Comparison of ENCODE assay signal across 20 cellular contexts in the genomic region with DNA sequence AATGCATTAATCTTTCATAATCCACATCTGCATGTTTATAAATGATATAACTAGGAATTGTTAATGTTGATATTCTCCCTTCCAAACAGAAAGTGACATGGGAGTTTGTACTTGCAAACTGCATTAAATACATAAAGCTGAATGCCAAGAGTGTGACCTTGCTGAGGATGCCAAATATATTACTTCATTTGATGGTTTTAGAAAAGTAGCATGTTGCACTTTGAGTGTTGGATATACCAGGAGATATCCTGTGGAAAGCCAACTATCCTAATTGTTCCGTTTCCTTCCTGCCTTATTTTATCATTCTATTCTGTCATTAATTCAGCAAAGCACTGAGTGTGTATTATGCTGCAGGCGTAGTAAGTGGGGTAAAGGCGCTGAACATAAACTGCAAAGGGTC.
DNase-seq lines count a peak whose midpoint lies in the region; ATAC-seq, FAIRE-seq and TF ChIP-seq lines count a peak whose summit lies in the region.
"Had no signal": no experiment of that assay in that cellular context is flagged by ENCODE, and none has a peak within 500 bp of the region (broad histone marks: within the 10 kb centered on the region; RNA-seq: fewer than 3 reads in every experiment).

No MANE protein-coding gene starts in this region.

- H3K9ac ChIP-seq in K562 (ENCODE audit: insufficient read depth in 1 of 2, low read depth in 2 of 2, low read length in 2 of 2), result no peak overlapping the region
- H3K9ac ChIP-seq: GM23248 had no signal

- H3K9me1 ChIP-seq in K562 (ENCODE audit: control insufficient read depth, insufficient read depth, low read length), result no peaks in the 10 kb centered on the region

- WGBS in K562 (ENCODE audit: insufficient coverage, low coverage, missing lambda C conversion rate), result 91% methylated on average over 3 of the region's 3 CpGs

- FAIRE-seq in K562 (lab: Jason Lieb, UNC), result peak; percentile 37

- no peak overlapping the region for H3K27ac ChIP-seq in K562 (ENCODE audit: extremely low read depth, low read depth, low read length)
- H3K27ac ChIP-seq: GM23248, Peyer's patch, SJSA1 had no signal

- no peaks in the 10 kb centered on the region for H3K27me3 Mint-ChIP-seq in memory B cell
- H3K27me3 Mint-ChIP-seq in stimulated activated memory B cell treated with anti-CD40 and anti-IgM and Interleukin-4, amounts not matched to agents 10 μg/mL and 1 μg/mL and 100 μg/mL, for 72 hours, result no peaks in the 10 kb centered on the region
- H3K27me3 Mint-ChIP-seq: CD4-positive, CD25-positive, alpha-beta regulatory T cell had no signal

- no peak overlapping the region for H3K4me3 ChIP-seq in K562
- H3K4me3 ChIP-seq: GM23248, HAP-1, Peyer's patch, SJSA1 had no signal

- peak overlapping the region; percentile 75 for H3K27ac Mint-ChIP-seq in memory B cell
- H3K27ac Mint-ChIP-seq in stimulated activated memory B cell treated with anti-CD40 and anti-IgM and Interleukin-4, amounts not matched to agents 10 μg/mL and 1 μg/mL and 100 μg/mL, for 72 hours, result peak overlapping the region; percentile 36

- H3K36me3 Mint-ChIP-seq in memory B cell, result peaks cover 31% of the 10 kb centered on the region
- H3K36me3 Mint-ChIP-seq in stimulated activated memory B cell treated with anti-CD40 and anti-IgM and Interleukin-4, amounts not matched to agents 10 μg/mL and 1 μg/mL and 100 μg/mL, for 72 hours, result peaks cover 59% of the 10 kb centered on the region

- DNase-seq in K562 (ENCODE audit: extremely low read depth in 1 of 4, low spot score in 3 of 4) (no peak), memory B cell (ENCODE audit: low spot score in 2 of 2) (no peak), NAMALWA (ENCODE audit: low spot score) (no peak), NCI-H524 treated with DMSO at 0.1 percent for 48 hours (lab: John Stamatoyannopoulos, UW) (no peak)
- DNase-seq: ACHN; AML-193; CD4-positive, CD25-positive, alpha-beta regulatory T cell; DMS153; GDM1; GM23248; NCI-H1105 treated with DMSO at 0.1 percent for 48 hours; NCI-H1694 treated with DMSO at 0.1 percent for 48 hours; NCI-H748 treated with DMSO at 0.1 percent for 48 hours; NK-92 treated with Interleukin-12 subunit alpha and Interleukin-12 subunit beta, amount 100 ng/mL, for 24 hours had no signal

- H3K79me2 ChIP-seq in K562 (ENCODE audit: control insufficient read depth, insufficient read depth, low read length), result no peaks in the 10 kb centered on the region

- peaks cover 9% of the 10 kb centered on the region; the same call in 1 of the 3 replicates for H3K36me3 ChIP-seq in K562 (ENCODE audit: control insufficient read depth, insufficient read depth, low read length)
- H3K36me3 ChIP-seq: HAP-1, Peyer's patch had no signal

- TF ChIP-seq RAD21 in K562 (CRISPR knock-in tag; conservative IDR thresholded peaks at IDR 0.05 in 1 of 2, IDR thresholded peaks at IDR 0.05 in 1 of 2), result no peak

- TF ChIP-seq EP300 in K562 (IDR thresholded peaks at IDR 0.05; ENCODE audit: low read length), result no peak

- peak; percentile 14 for ATAC-seq in GM18867 (IDR thresholded peaks at IDR 0.05; ENCODE audit: unreplicated experiment)
- ATAC-seq in K562, result no peak
- ATAC-seq in memory B cell (ENCODE audit: low read depth), result no peak
- ATAC-seq in stimulated activated memory B cell treated with anti-CD40 and anti-IgM and Interleukin-4, amounts not matched to agents 10 μg/mL and 1 μg/mL and 100 μg/mL, for 72 hours, result no peak
- ATAC-seq in GM21825 (IDR thresholded peaks at IDR 0.05; ENCODE audit: unreplicated experiment), result no peak

- H3K9me3 ChIP-seq in K562 (replicated peaks; ENCODE audit: control insufficient read depth, insufficient read depth, low read depth, low read length), result no peaks in the 10 kb centered on the region
- H3K9me3 ChIP-seq: HAP-1, Peyer's patch, SJSA1 had no signal

- H4K20me1 ChIP-seq in K562 (replicated peaks; ENCODE audit: control insufficient read depth, insufficient read depth, low read length), result no peaks in the 10 kb centered on the region

- H3K4me1 ChIP-seq in K562 (replicated peaks in 1 of 2; ENCODE audit: control insufficient read depth in 2 of 2, insufficient read depth in 2 of 2, low read length in 2 of 2), result no peaks in the 10 kb centered on the region
- H3K4me1 ChIP-seq: Peyer's patch had no signal

- H3K4me3 Mint-ChIP-seq in memory B cell, result no peak overlapping the region
- H3K4me3 Mint-ChIP-seq in stimulated activated memory B cell treated with anti-CD40 and anti-IgM and Interleukin-4, amounts not matched to agents 10 μg/mL and 1 μg/mL and 100 μg/mL, for 72 hours, result no peak overlapping the region
- H3K4me3 Mint-ChIP-seq: CD4-positive, CD25-positive, alpha-beta regulatory T cell had no signal

- BruUV-seq in K562 (replicated peaks; lab: Mats Ljungman, UMichigan), result no TSS peak

- no peak overlapping the region for H2AFZ ChIP-seq in K562 (ENCODE audit: low read depth, low read length)
- H2AFZ ChIP-seq: GM23248 had no signal

- TF ChIP-seq POLR2A in K562 (conservative IDR thresholded peaks at IDR 0.05), result no peak

- CTCF ChIA-PET in K562 (lab: Yijun Ruan, JAX; ENCODE audit: low intra/inter-chr PET ratio), result interaction anchor here (0.6 kb wide), 1 partner anchor 22 kb away, joined by 3 read pairs; no protein-coding TSS in a partner anchor

- H3K4me2 ChIP-seq in K562 (ENCODE audit: insufficient read depth, low read length), result no peak overlapping the region

- no peaks in the 10 kb centered on the region for H3K27me3 ChIP-seq in K562 (ENCODE audit: control insufficient read depth in 2 of 2, insufficient read depth in 2 of 2, low read length in 2 of 2)
- H3K27me3 ChIP-seq: Peyer's patch, SJSA1 had no signal

- TF ChIP-seq CTCF in K562 (IDR thresholded peaks at IDR 0.05 in 2 of 3, conservative IDR thresholded peaks at IDR 0.05 in 1 of 3; ENCODE audit: insufficient read depth in 2 of 3, low read depth in 1 of 3, low read length in 3 of 3), result no peak

- POLR2A ChIA-PET in K562 (lab: Yijun Ruan, JAX), result interaction anchor here (1.2 kb wide), 1 partner anchor 10 kb away, joined by 7 read pairs; no protein-coding TSS in a partner anchor

- peaks cover 29% of the 10 kb centered on the region for H3K4me1 Mint-ChIP-seq in memory B cell
- peaks cover 48% of the 10 kb centered on the region for H3K4me1 Mint-ChIP-seq in stimulated activated memory B cell treated with anti-CD40 and anti-IgM and Interleukin-4, amounts not matched to agents 10 μg/mL and 1 μg/mL and 100 μg/mL, for 72 hours

- no peaks in the 10 kb centered on the region for H3K9me3 Mint-ChIP-seq in memory B cell
- no peaks in the 10 kb centered on the region for H3K9me3 Mint-ChIP-seq in stimulated activated memory B cell treated with anti-CD40 and anti-IgM and Interleukin-4, amounts not matched to agents 10 μg/mL and 1 μg/mL and 100 μg/mL, for 72 hours
- H3K9me3 Mint-ChIP-seq: CD4-positive, CD25-positive, alpha-beta regulatory T cell had no signal

- in situ Hi-C loops in K562 (cut with MboI), result no loop called here

- intact Hi-C loops in K562 (cut with micrococcal nuclease), result no loop called here

TF ChIP-seq in K562, 482 proteins besides CTCF, POLR2A, EP300 and RAD21:
- TF ChIP-seq ZBTB1 (CRISPR knock-in tag; IDR thresholded peaks at IDR 0.05; ENCODE audit: borderline replicate concordance, low read depth), result no peak
- no peak for TF ChIP-seq FOSL1 (tag; conservative IDR thresholded peaks at IDR 0.05)
- no peak for TF ChIP-seq NRF1 (conservative IDR thresholded peaks at IDR 0.05 in 1 of 2, IDR thresholded peaks at IDR 0.05 in 1 of 2)
- TF ChIP-seq, protein P1, sequence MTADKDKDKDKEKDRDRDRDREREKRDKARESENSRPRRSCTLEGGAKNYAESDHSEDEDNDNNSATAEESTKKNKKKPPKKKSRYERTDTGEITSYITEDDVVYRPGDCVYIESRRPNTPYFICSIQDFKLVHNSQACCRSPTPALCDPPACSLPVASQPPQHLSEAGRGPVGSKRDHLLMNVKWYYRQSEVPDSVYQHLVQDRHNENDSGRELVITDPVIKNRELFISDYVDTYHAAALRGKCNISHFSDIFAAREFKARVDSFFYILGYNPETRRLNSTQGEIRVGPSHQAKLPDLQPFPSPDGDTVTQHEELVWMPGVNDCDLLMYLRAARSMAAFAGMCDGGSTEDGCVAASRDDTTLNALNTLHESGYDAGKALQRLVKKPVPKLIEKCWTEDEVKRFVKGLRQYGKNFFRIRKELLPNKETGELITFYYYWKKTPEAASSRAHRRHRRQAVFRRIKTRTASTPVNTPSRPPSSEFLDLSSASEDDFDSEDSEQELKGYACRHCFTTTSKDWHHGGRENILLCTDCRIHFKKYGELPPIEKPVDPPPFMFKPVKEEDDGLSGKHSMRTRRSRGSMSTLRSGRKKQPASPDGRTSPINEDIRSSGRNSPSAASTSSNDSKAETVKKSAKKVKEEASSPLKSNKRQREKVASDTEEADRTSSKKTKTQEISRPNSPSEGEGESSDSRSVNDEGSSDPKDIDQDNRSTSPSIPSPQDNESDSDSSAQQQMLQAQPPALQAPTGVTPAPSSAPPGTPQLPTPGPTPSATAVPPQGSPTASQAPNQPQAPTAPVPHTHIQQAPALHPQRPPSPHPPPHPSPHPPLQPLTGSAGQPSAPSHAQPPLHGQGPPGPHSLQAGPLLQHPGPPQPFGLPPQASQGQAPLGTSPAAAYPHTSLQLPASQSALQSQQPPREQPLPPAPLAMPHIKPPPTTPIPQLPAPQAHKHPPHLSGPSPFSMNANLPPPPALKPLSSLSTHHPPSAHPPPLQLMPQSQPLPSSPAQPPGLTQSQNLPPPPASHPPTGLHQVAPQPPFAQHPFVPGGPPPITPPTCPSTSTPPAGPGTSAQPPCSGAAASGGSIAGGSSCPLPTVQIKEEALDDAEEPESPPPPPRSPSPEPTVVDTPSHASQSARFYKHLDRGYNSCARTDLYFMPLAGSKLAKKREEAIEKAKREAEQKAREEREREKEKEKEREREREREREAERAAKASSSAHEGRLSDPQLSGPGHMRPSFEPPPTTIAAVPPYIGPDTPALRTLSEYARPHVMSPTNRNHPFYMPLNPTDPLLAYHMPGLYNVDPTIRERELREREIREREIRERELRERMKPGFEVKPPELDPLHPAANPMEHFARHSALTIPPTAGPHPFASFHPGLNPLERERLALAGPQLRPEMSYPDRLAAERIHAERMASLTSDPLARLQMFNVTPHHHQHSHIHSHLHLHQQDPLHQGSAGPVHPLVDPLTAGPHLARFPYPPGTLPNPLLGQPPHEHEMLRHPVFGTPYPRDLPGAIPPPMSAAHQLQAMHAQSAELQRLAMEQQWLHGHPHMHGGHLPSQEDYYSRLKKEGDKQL (CRISPR knock-in tag; IDR thresholded peaks at IDR 0.05; ENCODE audit: borderline replicate concordance), result no peak
- TF ChIP-seq NFE2L1 (tag; IDR thresholded peaks at IDR 0.05; ENCODE audit: borderline replicate concordance, low read depth), result no peak
- no peak for TF ChIP-seq PML (IDR thresholded peaks at IDR 0.05; ENCODE audit: low read length)
TF ChIP-seq in K562: peak in this region for 0.
